16 cellular contexts compared by ENCODE assay signal in genomic region chr4:33780952-33781655, GRCh38.
DNase-seq lines count a peak whose midpoint lies in the region; ATAC-seq and TF ChIP-seq lines count a peak whose summit lies in the region.
"Had no signal": no experiment of that assay in that cellular context is flagged by ENCODE, and none has a peak within 500 bp of the region (broad histone marks: within the 10 kb centered on the region; RNA-seq: fewer than 3 reads in every experiment).

No MANE protein-coding gene starts in this region.

- no peak overlapping the region for H3K9ac ChIP-seq in adipocyte (ENCODE audit: low read length)

- ATAC-seq in HG02981 (IDR thresholded peaks at IDR 0.05; ENCODE audit: unreplicated experiment) (no peak), GM19035 (IDR thresholded peaks at IDR 0.05; ENCODE audit: unreplicated experiment) (no peak), GM18868 (IDR thresholded peaks at IDR 0.05; ENCODE audit: unreplicated experiment) (no peak)
- ATAC-seq: gastrocnemius medialis; stimulated activated naive CD8-positive, alpha-beta T cell treated with anti-CD3 and anti-CD28 coated beads, Interleukin-15, Interleukin-2, amounts not matched to agents 100 U/mL and 50 U/mL, for 24 hours had no signal

- H3K4me1 ChIP-seq in adipocyte (ENCODE audit: control insufficient read depth, insufficient read depth, low read length): peaks cover 17% of the 10 kb centered on the region
- H3K4me1 ChIP-seq: gastrocnemius medialis, SJSA1, vagina had no signal

- H3K27me3 ChIP-seq in adipocyte (replicated peaks; ENCODE audit: control insufficient read depth, insufficient read depth, low read length): no peaks in the 10 kb centered on the region
- H3K27me3 ChIP-seq: gastrocnemius medialis, SJSA1, vagina had no signal

- DNase-seq in ACHN: peak; percentile 66
- peak; percentile 6 for DNase-seq in HPDE6-E6E7 (ENCODE audit: extremely low spot score)
- DNase-seq in adipocyte (ENCODE audit: low read depth): peak; percentile 30
- peak; percentile 48 to 76 for DNase-seq in foreskin fibroblast
- DNase-seq in NCI-H2107 treated with DMSO at 0.1 percent for 48 hours (lab: John Stamatoyannopoulos, UW; ENCODE audit: unreplicated experiment): no peak
- DNase-seq: activated CD4-positive, alpha-beta memory T cell treated with anti-CD3 and anti-CD28 coated beads for 36 hours; dermis blood vessel endothelial cell; gastrocnemius medialis; MM.1S; small intestine; stimulated activated naive CD8-positive, alpha-beta T cell treated with anti-CD3 and anti-CD28 coated beads, Interleukin-15, Interleukin-2, amounts not matched to agents 100 U/mL and 50 U/mL, for 24 hours had no signal

- no peak for TF ChIP-seq CTCF in foreskin fibroblast (IDR thresholded peaks at IDR 0.05; ENCODE audit: low read depth, low read length)

- H3K36me3 ChIP-seq in adipocyte (ENCODE audit: control insufficient read depth, insufficient read depth, low read length, severe bottlenecking): no peaks in the 10 kb centered on the region
- H3K36me3 ChIP-seq: gastrocnemius medialis, SJSA1, vagina had no signal

- H3K4me3 ChIP-seq in adipocyte (ENCODE audit: low read length) (no peak overlapping the region), foreskin fibroblast (ENCODE audit: low read depth in 1 of 2, low read length in 2 of 2) (no peak overlapping the region)
- H3K4me3 ChIP-seq: gastrocnemius medialis, SJSA1, vagina had no signal

- H3K9me3 ChIP-seq in adipocyte (ENCODE audit: control insufficient read depth, low read length): no peaks in the 10 kb centered on the region
- H3K9me3 ChIP-seq: gastrocnemius medialis, SJSA1, vagina had no signal

- in situ Hi-C loops in ACHN (cut with HindIII; ENCODE audit: low pct_ligation_motif_present, low pct_unique_long_range_greater_than_20kb, low sequenced_read_pairs): no loop called here
